11 cellular contexts compared by ENCODE assay signal in genomic region chr9:89518466-89519392, GRCh38. TPM values are rescaled to one million over a fixed set of nuclear protein-coding genes. Genes with fewer than 3 reads are reported as not detected.
DNase-seq lines count a peak whose midpoint lies in the region; ATAC-seq and TF ChIP-seq lines count a peak whose summit lies in the region.
"Had no signal": no experiment of that assay in that cellular context is flagged by ENCODE, and none has a peak within 500 bp of the region (broad histone marks: within the 10 kb centered on the region; RNA-seq: fewer than 3 reads in every experiment).

No MANE protein-coding gene starts in this region.

- H3K4me1 Mint-ChIP-seq in activated T-cell treated with anti-CD3 and anti-CD28 coated beads, Interleukin-2, amount 50 U/mL, for 72 hours (ENCODE audit: low read depth), result peaks cover 77% of the 10 kb centered on the region
- H3K4me1 Mint-ChIP-seq in activated T-cell treated with anti-CD3 and anti-CD28 coated beads, Interleukin-2, amount 50 U/mL, for 4 hours (ENCODE audit: low read depth), result peaks cover 70% of the 10 kb centered on the region
- peaks cover 81% of the 10 kb centered on the region for H3K4me1 Mint-ChIP-seq in activated naive CD8-positive, alpha-beta T cell (ENCODE audit: low read depth)
- H3K4me1 Mint-ChIP-seq: endodermal cell had no signal

- H3K4me1 ChIP-seq in spleen, result peaks cover 25 to 59% (median 52%) of the 10 kb centered on the region in 6 donors

- H3K4me3 Mint-ChIP-seq in activated T-cell treated with anti-CD3 and anti-CD28 coated beads, Interleukin-2, amount 50 U/mL, for 72 hours, result peak overlapping the region; percentile 6 to 15
- no peak overlapping the region for H3K4me3 Mint-ChIP-seq in activated T-cell treated with anti-CD3 and anti-CD28 coated beads, Interleukin-2, amount 50 U/mL, for 4 hours
- peak overlapping the region; percentile 30 for H3K4me3 Mint-ChIP-seq in activated naive CD8-positive, alpha-beta T cell
- H3K4me3 Mint-ChIP-seq: endodermal cell had no signal

- H3K27ac Mint-ChIP-seq in activated T-cell treated with anti-CD3 and anti-CD28 coated beads, Interleukin-2, amount 50 U/mL, for 72 hours, result peak overlapping the region; percentile 65
- H3K27ac Mint-ChIP-seq in activated naive CD8-positive, alpha-beta T cell, result peak overlapping the region; percentile 83
- H3K27ac Mint-ChIP-seq: endodermal cell had no signal

- no peak for TF ChIP-seq POLR2A in spleen (IDR thresholded peaks at IDR 0.05)

- no peak for DNase-seq in activated T-cell treated with anti-CD3 and anti-CD28 coated beads, Interleukin-2, amount 50 U/mL, for 72 hours
- no peak for DNase-seq in activated T-cell treated with anti-CD3 and anti-CD28 coated beads, Interleukin-2, amount 50 U/mL, for 4 hours
- DNase-seq in spleen, result no peak
- DNase-seq: endodermal cell; stimulated activated CD4-positive, alpha-beta T cell treated with anti-CD3 and anti-CD28 coated beads, Interleukin-1b, Interleukin-23, amount 100 ng/mL, for 48 hours had no signal

- ATAC-seq in activated T-cell treated with anti-CD3 and anti-CD28 coated beads, Interleukin-2, amount 50 U/mL, for 72 hours (replicated peaks in 1 of 2), result no peak
- no peak for ATAC-seq in activated T-cell treated with anti-CD3 and anti-CD28 coated beads, Interleukin-2, amount 50 U/mL, for 4 hours
- ATAC-seq in GM19463 (IDR thresholded peaks at IDR 0.05; ENCODE audit: unreplicated experiment) (peak; percentile 31), GM18873 (IDR thresholded peaks at IDR 0.05; ENCODE audit: low FRiP score, unreplicated experiment) (no peak), HG03025 (IDR thresholded peaks at IDR 0.05; ENCODE audit: low FRiP score, unreplicated experiment) (no peak), GM21423 (IDR thresholded peaks at IDR 0.05; ENCODE audit: unreplicated experiment) (no peak)

- no peaks in the 10 kb centered on the region for H3K36me3 ChIP-seq in spleen
- H3K36me3 ChIP-seq: gastrocnemius medialis had no signal

- H3K36me3 Mint-ChIP-seq in activated T-cell treated with anti-CD3 and anti-CD28 coated beads, Interleukin-2, amount 50 U/mL, for 72 hours (ENCODE audit: insufficient read depth in 2 of 2), result no peaks in the 10 kb centered on the region
- H3K36me3 Mint-ChIP-seq in activated T-cell treated with anti-CD3 and anti-CD28 coated beads, Interleukin-2, amount 50 U/mL, for 4 hours (ENCODE audit: insufficient read depth), result no peaks in the 10 kb centered on the region
- H3K36me3 Mint-ChIP-seq in activated naive CD8-positive, alpha-beta T cell, result no peaks in the 10 kb centered on the region

- no peak overlapping the region for H3K4me3 ChIP-seq in spleen
- H3K4me3 ChIP-seq: gastrocnemius medialis had no signal

- H3K9me3 ChIP-seq in spleen, result no peaks in the 10 kb centered on the region
- H3K9me3 ChIP-seq: gastrocnemius medialis had no signal

- TF ChIP-seq CTCF in spleen (IDR thresholded peaks at IDR 0.05 in 8 of 11, conservative IDR thresholded peaks at IDR 0.05 in 3 of 11), result no peak

- H3K9me3 Mint-ChIP-seq in activated T-cell treated with anti-CD3 and anti-CD28 coated beads, Interleukin-2, amount 50 U/mL, for 72 hours, result no peaks in the 10 kb centered on the region
- H3K9me3 Mint-ChIP-seq in activated T-cell treated with anti-CD3 and anti-CD28 coated beads, Interleukin-2, amount 50 U/mL, for 4 hours, result no peaks in the 10 kb centered on the region
- no peaks in the 10 kb centered on the region for H3K9me3 Mint-ChIP-seq in activated naive CD8-positive, alpha-beta T cell (ENCODE audit: low read depth)
- H3K9me3 Mint-ChIP-seq: endodermal cell had no signal

- no peaks in the 10 kb centered on the region for H3K27me3 ChIP-seq in spleen (replicated peaks in 1 of 7)
- H3K27me3 ChIP-seq: gastrocnemius medialis had no signal

- WGBS in spleen, 5 donors, result 74 to 81% (median 78%) methylated on average over 6 to 7 of the region's 7 CpGs

- H3K27me3 Mint-ChIP-seq in activated T-cell treated with anti-CD3 and anti-CD28 coated beads, Interleukin-2, amount 50 U/mL, for 72 hours (ENCODE audit: low read depth), result no peaks in the 10 kb centered on the region
- H3K27me3 Mint-ChIP-seq in activated T-cell treated with anti-CD3 and anti-CD28 coated beads, Interleukin-2, amount 50 U/mL, for 4 hours (ENCODE audit: low read depth), result no peaks in the 10 kb centered on the region
- H3K27me3 Mint-ChIP-seq in activated naive CD8-positive, alpha-beta T cell, result no peaks in the 10 kb centered on the region

- H3K27ac ChIP-seq in spleen, result peak overlapping the region; percentile 0 to 97 (median 30)

- intact Hi-C loops in spleen (cut with DNase I; ENCODE audit: low total_unique reads), result no loop called here

RNA-seq across cellular contexts. Expression of gene SEMA4D, which starts 20.8 kb away (rescaled TPM):
- total RNA-seq in activated T-cell treated with anti-CD3 and anti-CD28 coated beads, Interleukin-2, amount 50 U/mL, for 72 hours, result 100 to 1,000 TPM; 182 to 198 TPM
- 100 to 1,000 TPM; 248 to 348 (median 344) TPM for total RNA-seq in activated T-cell treated with anti-CD3 and anti-CD28 coated beads, Interleukin-2, amount 50 U/mL, for 4 hours
- 100 to 1,000 TPM in 6 of 7 donors, 10 to 100 TPM in 1; 81.6 to 193 (median 171) TPM for total RNA-seq in spleen
- 10 to 100 TPM; 23.0 to 32.3 (median 31.5) TPM for polyA plus RNA-seq in spleen
